Comparison of ENCODE assay signal across 14 cellular contexts in the genomic region with DNA sequence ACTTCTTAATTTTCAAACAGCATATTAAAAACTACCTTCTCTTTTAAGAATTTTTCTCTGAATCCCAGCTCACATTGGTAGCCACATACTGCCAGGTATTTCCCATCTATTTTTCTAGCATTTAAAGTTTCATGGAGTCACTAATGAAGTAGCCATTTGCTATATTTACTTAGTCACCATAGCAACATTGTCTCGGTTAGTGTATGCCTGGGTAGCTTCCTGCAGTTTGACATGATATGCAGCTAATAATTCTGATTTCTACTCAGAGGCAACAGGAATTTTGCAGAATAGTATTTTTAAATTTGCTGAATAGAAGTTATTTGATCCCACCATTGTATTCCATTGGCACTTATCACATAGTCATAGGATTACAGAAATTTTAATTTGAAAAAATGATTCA. TPM values are rescaled to one million over a fixed set of nuclear protein-coding genes. Genes with fewer than 3 reads are reported as not detected.
DNase-seq lines count a peak whose midpoint lies in the region; ATAC-seq and TF ChIP-seq lines count a peak whose summit lies in the region.
"Had no signal": no experiment of that assay in that cellular context is flagged by ENCODE, and none has a peak within 500 bp of the region (broad histone marks: within the 10 kb centered on the region; RNA-seq: fewer than 3 reads in every experiment).

No MANE protein-coding gene starts in this region.

- no peak for ATAC-seq in memory B cell (ENCODE audit: low read depth)
- ATAC-seq: T-helper 17 cell had no signal

- TF ChIP-seq CTCF in cardiac fibroblast (IDR thresholded peaks at IDR 0.05; ENCODE audit: low read depth, low read length) = no peak

- DNase-seq in DMS153 treated with DMSO at 0.1 percent for 48 hours (lab: John Stamatoyannopoulos, UW; ENCODE audit: unreplicated experiment) (peak; percentile 74), LHCN-M2 (ENCODE audit: low read depth) (peak; percentile 62), cardiac fibroblast (ENCODE audit: low read depth in 2 of 2) (peak; percentile 63 to 64), memory B cell (ENCODE audit: low spot score in 2 of 2) (no peak), COLO829 (ENCODE audit: low spot score) (no peak), NCI-H187 (lab: John Stamatoyannopoulos, UW) (no peak)
- no peak for DNase-seq in activated CD8-positive, alpha-beta memory T cell treated with anti-CD3 and anti-CD28 coated beads, Interleukin-2, amount 50 U/mL, for 4 hours
- DNase-seq in activated CD4-positive, alpha-beta memory T cell treated with anti-CD3 and anti-CD28 coated beads, Interleukin-2, amount 10 ng/mL, durations not matched to agents 7 days and 5 days = no peak
- DNase-seq: activated CD4-positive, alpha-beta T cell treated with anti-CD3 and anti-CD28 coated beads, Interleukin-2, amount 50 U/mL, for 48 hours; activated naive CD4-positive, alpha-beta T cell treated with anti-CD3 and anti-CD28 coated beads, Interleukin-2, amount 10 ng/mL, durations not matched to agents 7 days and 5 days; CD4-positive, alpha-beta memory T cell; MV-4-11; naive B cell; T-helper 17 cell had no signal

- POLR2A ChIA-PET in activated CD4-positive, alpha-beta memory T cell treated with anti-CD3 and anti-CD28 coated beads, Interleukin-2, amount 10 ng/mL, durations not matched to agents 7 days and 5 days (lab: Charles Lee) = no interaction called here

- CTCF ChIA-PET in activated CD4-positive, alpha-beta memory T cell treated with anti-CD3 and anti-CD28 coated beads, Interleukin-2, amount 10 ng/mL, durations not matched to agents 7 days and 5 days (lab: Charles Lee) = no interaction called here

- peak overlapping the region; percentile 60 for H3K27ac Mint-ChIP-seq in memory B cell
- no peak overlapping the region for H3K27ac Mint-ChIP-seq in activated CD4-positive, alpha-beta memory T cell treated with anti-CD3 and anti-CD28 coated beads, Interleukin-2, amount 10 ng/mL, durations not matched to agents 7 days and 5 days
- H3K27ac Mint-ChIP-seq: activated naive CD4-positive, alpha-beta T cell treated with anti-CD3 and anti-CD28 coated beads, Interleukin-2, amount 10 ng/mL, durations not matched to agents 7 days and 5 days; CD4-positive, alpha-beta memory T cell; T-helper 17 cell had no signal

- no peak overlapping the region for H3K4me3 ChIP-seq in cardiac fibroblast (replicated peaks in 1 of 2; ENCODE audit: low read depth in 2 of 2, low read length in 2 of 2)

- H3K36me3 Mint-ChIP-seq in memory B cell = peaks cover 8% of the 10 kb centered on the region
- H3K36me3 Mint-ChIP-seq in activated CD4-positive, alpha-beta memory T cell treated with anti-CD3 and anti-CD28 coated beads, Interleukin-2, amount 10 ng/mL, durations not matched to agents 7 days and 5 days (ENCODE audit: low read depth) = peaks cover 6% of the 10 kb centered on the region
- H3K36me3 Mint-ChIP-seq: activated naive CD4-positive, alpha-beta T cell treated with anti-CD3 and anti-CD28 coated beads, Interleukin-2, amount 10 ng/mL, durations not matched to agents 7 days and 5 days had no signal

- H3K9me3 Mint-ChIP-seq in memory B cell = no peaks in the 10 kb centered on the region
- H3K9me3 Mint-ChIP-seq in activated CD4-positive, alpha-beta memory T cell treated with anti-CD3 and anti-CD28 coated beads, Interleukin-2, amount 10 ng/mL, durations not matched to agents 7 days and 5 days = no peaks in the 10 kb centered on the region
- H3K9me3 Mint-ChIP-seq: activated naive CD4-positive, alpha-beta T cell treated with anti-CD3 and anti-CD28 coated beads, Interleukin-2, amount 10 ng/mL, durations not matched to agents 7 days and 5 days; CD4-positive, alpha-beta memory T cell; naive B cell had no signal

- H3K4me1 Mint-ChIP-seq in memory B cell = peaks cover 6% of the 10 kb centered on the region
- H3K4me1 Mint-ChIP-seq in activated CD4-positive, alpha-beta memory T cell treated with anti-CD3 and anti-CD28 coated beads, Interleukin-2, amount 10 ng/mL, durations not matched to agents 7 days and 5 days = no peaks in the 10 kb centered on the region
- H3K4me1 Mint-ChIP-seq: activated naive CD4-positive, alpha-beta T cell treated with anti-CD3 and anti-CD28 coated beads, Interleukin-2, amount 10 ng/mL, durations not matched to agents 7 days and 5 days had no signal

- H3K27me3 Mint-ChIP-seq in memory B cell = no peaks in the 10 kb centered on the region
- no peaks in the 10 kb centered on the region for H3K27me3 Mint-ChIP-seq in activated CD4-positive, alpha-beta memory T cell treated with anti-CD3 and anti-CD28 coated beads, Interleukin-2, amount 10 ng/mL, durations not matched to agents 7 days and 5 days
- H3K27me3 Mint-ChIP-seq: activated naive CD4-positive, alpha-beta T cell treated with anti-CD3 and anti-CD28 coated beads, Interleukin-2, amount 10 ng/mL, durations not matched to agents 7 days and 5 days; CD4-positive, alpha-beta memory T cell; naive B cell; T-helper 17 cell had no signal

- no peak overlapping the region for H3K4me3 Mint-ChIP-seq in memory B cell
- no peak overlapping the region for H3K4me3 Mint-ChIP-seq in activated CD4-positive, alpha-beta memory T cell treated with anti-CD3 and anti-CD28 coated beads, Interleukin-2, amount 10 ng/mL, durations not matched to agents 7 days and 5 days
- H3K4me3 Mint-ChIP-seq: activated naive CD4-positive, alpha-beta T cell treated with anti-CD3 and anti-CD28 coated beads, Interleukin-2, amount 10 ng/mL, durations not matched to agents 7 days and 5 days; CD4-positive, alpha-beta memory T cell; naive B cell; T-helper 17 cell had no signal

RNA-seq across cellular contexts. Expression of gene KCTD4, which starts 30.9 kb away (rescaled TPM):
- 0.64 TPM in 1 of 2 replicates, not detected in the other for total RNA-seq in LHCN-M2 (2014; rRNA removed)
- 0.29 TPM for polyA plus RNA-seq in LHCN-M2 (2012)
- total RNA-seq in activated CD4-positive, alpha-beta memory T cell treated with anti-CD3 and anti-CD28 coated beads, Interleukin-2, amount 10 ng/mL, durations not matched to agents 7 days and 5 days = not detected
- total RNA-seq: CD4-positive, alpha-beta memory T cell; T-helper 17 cell had no signal

Comparison
In these comparisons a context has a peak if more than half of its experiments do, and no peak if none do; other contexts are left out.
1. DNase-seq: peak in DMS153 treated with DMSO at 0.1 percent for 48 hours (single experiment), LHCN-M2 (single experiment) and cardiac fibroblast (2 of 2); none in memory B cell (0 of 2), activated CD8-positive, alpha-beta memory T cell treated with anti-CD3 and anti-CD28 coated beads, Interleukin-2, amount 50 U/mL, for 4 hours (single experiment), activated CD4-positive, alpha-beta memory T cell treated with anti-CD3 and anti-CD28 coated beads, Interleukin-2, amount 10 ng/mL, durations not matched to agents 7 days and 5 days (single experiment), COLO829 (single experiment) and NCI-H187 (0 of 2).